In genomic region chr5:141941307-141941706, GRCh38 we compare ENCODE assay signal across 10 cellular contexts. TPM values are rescaled to one million over a fixed set of nuclear protein-coding genes. Genes with fewer than 3 reads are reported as not detected.
DNase-seq lines count a peak whose midpoint lies in the region; ATAC-seq and TF ChIP-seq lines count a peak whose summit lies in the region.
"Had no signal": no experiment of that assay in that cellular context is flagged by ENCODE, and none has a peak within 500 bp of the region (broad histone marks: within the 10 kb centered on the region; RNA-seq: fewer than 3 reads in every experiment).

No MANE protein-coding gene starts in this region.

- H3K36me3 Mint-ChIP-seq in CD8-positive, alpha-beta T cell: peaks cover 34% of the 10 kb centered on the region
- peaks cover 4% of the 10 kb centered on the region for H3K36me3 Mint-ChIP-seq in type B pancreatic cell

- WGBS in sigmoid colon, 2 donors: 81 to 84% methylated on average over 6 of the region's 6 CpGs
- WGBS in testis, 2 donors: 65 to 74% methylated on average over 6 of the region's 6 CpGs

- peak overlapping the region; percentile 49 for H3K27ac Mint-ChIP-seq in CD8-positive, alpha-beta T cell
- no peak overlapping the region for H3K27ac Mint-ChIP-seq in type B pancreatic cell

- intact Hi-C loops in CD8-positive, alpha-beta T cell (cut with DNase I, micrococcal nuclease): no loop called here
- intact Hi-C loops in sigmoid colon (cut with DNase I) (no loop called here), testis (cut with DNase I; ENCODE audit: low total_unique reads) (no loop called here)

- no peak overlapping the region for H3K4me3 Mint-ChIP-seq in CD8-positive, alpha-beta T cell
- no peak overlapping the region for H3K4me3 Mint-ChIP-seq in type B pancreatic cell
- H3K4me3 Mint-ChIP-seq: activated T-cell treated with anti-CD3 and anti-CD28 coated beads, Interleukin-2, amount 50 U/mL, for 4 hours had no signal

- no peaks in the 10 kb centered on the region for H3K9me3 ChIP-seq in CD8-positive, alpha-beta T cell (ENCODE audit: low read length)
- H3K9me3 ChIP-seq in RWPE2 (ENCODE audit: severe bottlenecking) (no peaks in the 10 kb centered on the region), sigmoid colon (no peaks in the 10 kb centered on the region), testis (no peaks in the 10 kb centered on the region)

- no peaks in the 10 kb centered on the region for H3K9me3 Mint-ChIP-seq in CD8-positive, alpha-beta T cell
- H3K9me3 Mint-ChIP-seq in type B pancreatic cell: no peaks in the 10 kb centered on the region
- H3K9me3 Mint-ChIP-seq: activated T-cell treated with anti-CD3 and anti-CD28 coated beads, Interleukin-2, amount 50 U/mL, for 4 hours had no signal

- no peaks in the 10 kb centered on the region for H3K27me3 Mint-ChIP-seq in CD8-positive, alpha-beta T cell (ENCODE audit: low read depth)
- H3K27me3 Mint-ChIP-seq in type B pancreatic cell: no peaks in the 10 kb centered on the region

- no peak overlapping the region for H3K4me3 ChIP-seq in CD8-positive, alpha-beta T cell (ENCODE audit: low read depth, low read length)
- no peak overlapping the region for H3K4me3 ChIP-seq in RWPE2 (ENCODE audit: severe bottlenecking)
- no peak overlapping the region for H3K4me3 ChIP-seq in fibroblast of the aortic adventitia (ENCODE audit: low read depth, low read length)
- no peak overlapping the region for H3K4me3 ChIP-seq in sigmoid colon
- no peak overlapping the region for H3K4me3 ChIP-seq in testis

- TF ChIP-seq POLR2A in sigmoid colon (IDR thresholded peaks at IDR 0.05) (no peak), testis (IDR thresholded peaks at IDR 0.05) (no peak)

- H3K4me1 Mint-ChIP-seq in CD8-positive, alpha-beta T cell (ENCODE audit: low read depth): no peaks in the 10 kb centered on the region
- H3K4me1 Mint-ChIP-seq in type B pancreatic cell (ENCODE audit: unreplicated experiment): peaks cover 3% of the 10 kb centered on the region

- peaks cover 13% of the 10 kb centered on the region for H3K36me3 ChIP-seq in CD8-positive, alpha-beta T cell (ENCODE audit: insufficient read depth, low read length)
- H3K36me3 ChIP-seq in RWPE2 (ENCODE audit: low read depth) (peaks cover 24% of the 10 kb centered on the region), sigmoid colon (peaks cover 12 to 37% (median 20%) of the 10 kb centered on the region in 4 donors), testis (ENCODE audit: low read depth, missing control alignments) (no peaks in the 10 kb centered on the region)

- CTCF ChIA-PET in CD8-positive, alpha-beta T cell (lab: Charles Lee): interaction anchor here (1.1 to 5.4 kb wide), 7 partner anchors 10 to 250 kb away, joined by 3 to 28 read pairs (median 5); partner anchors contain the start of genes DELE1 and PCDH1

- ATAC-seq in CD8-positive, alpha-beta T cell: no peak
- peak; percentile 54 for ATAC-seq in RWPE2 (ENCODE audit: low read depth)
- ATAC-seq: activated T-cell treated with anti-CD3 and anti-CD28 coated beads, Interleukin-2, amount 50 U/mL, for 4 hours had no signal

- DNase-seq in CD8-positive, alpha-beta T cell: no peak
- no peak for DNase-seq in RWPE2 (ENCODE audit: low spot score)
- DNase-seq in fibroblast of the aortic adventitia (ENCODE audit: low read depth): peak; percentile 30
- peak; percentile 62 for DNase-seq in sigmoid colon
- no peak for DNase-seq in stimulated activated CD4-positive, alpha-beta T cell treated with anti-CD3 and anti-CD28 coated beads, Interleukin-1b, Interleukin-23, amount 100 ng/mL, for 48 hours
- no peak for DNase-seq in type B pancreatic cell (ENCODE audit: extremely low spot score, unreplicated experiment)
- DNase-seq in NCI-H510A treated with DMSO at 0.1 percent for 48 hours (lab: John Stamatoyannopoulos, UW): no peak
- DNase-seq in testis: no peak
- DNase-seq: activated T-cell treated with anti-CD3 and anti-CD28 coated beads, Interleukin-2, amount 50 U/mL, for 4 hours; NCI-H2029 had no signal

- H3K4me1 ChIP-seq in CD8-positive, alpha-beta T cell (ENCODE audit: insufficient read depth, low read length): no peaks in the 10 kb centered on the region
- H3K4me1 ChIP-seq in RWPE2 (ENCODE audit: insufficient read depth, poor library complexity, severe bottlenecking) (peaks cover 5% of the 10 kb centered on the region), sigmoid colon (peaks cover 0 to 19% (median 10%) of the 10 kb centered on the region in 4 donors), testis (no peaks in the 10 kb centered on the region)

- no peaks in the 10 kb centered on the region for H3K27me3 ChIP-seq in CD8-positive, alpha-beta T cell (ENCODE audit: insufficient read depth, low read length)
- H3K27me3 ChIP-seq in RWPE2 (ENCODE audit: insufficient read depth, poor library complexity, severe bottlenecking): no peaks in the 10 kb centered on the region
- no peaks in the 10 kb centered on the region for H3K27me3 ChIP-seq in sigmoid colon
- H3K27me3 ChIP-seq in testis: no peaks in the 10 kb centered on the region

- POLR2A ChIA-PET in CD8-positive, alpha-beta T cell (lab: Charles Lee): interaction anchor here (0.5 to 1.2 kb wide), 2 partner anchors 15 to 47 kb away, joined by 3 read pairs; no protein-coding TSS in a partner anchor

- H3K27ac ChIP-seq in CD8-positive, alpha-beta T cell (ENCODE audit: low read depth, low read length): no peak overlapping the region
- H3K27ac ChIP-seq in RWPE2 (ENCODE audit: poor library complexity, severe bottlenecking) (no peak overlapping the region), sigmoid colon (peak overlapping the region in 3 of 4 donors; percentile 17 to 37 (median 30)), testis (no peak overlapping the region)

- no peak for TF ChIP-seq CTCF in CD8-positive, alpha-beta T cell (IDR thresholded peaks at IDR 0.05)
- no peak for TF ChIP-seq CTCF in RWPE2 (IDR thresholded peaks at IDR 0.05; ENCODE audit: poor library complexity, severe bottlenecking)
- TF ChIP-seq CTCF in fibroblast of the aortic adventitia (IDR thresholded peaks at IDR 0.05; ENCODE audit: insufficient read depth, low read length): no peak
- no peak for TF ChIP-seq CTCF in sigmoid colon (IDR thresholded peaks at IDR 0.05)
- no peak for TF ChIP-seq CTCF in type B pancreatic cell (conservative IDR thresholded peaks at IDR 0.05)
- TF ChIP-seq CTCF in testis (IDR thresholded peaks at IDR 0.05): no peak

- no peak for TF ChIP-seq EP300 in sigmoid colon (IDR thresholded peaks at IDR 0.05)

RNA-seq across cellular contexts. Expression of gene PCDH12, which starts 16.7 kb away (rescaled TPM):
- total RNA-seq in CD8-positive, alpha-beta T cell: not detected
- total RNA-seq in fibroblast of the aortic adventitia (ENCODE audit: low replicate concordance) (under 0.01 and 0.16 TPM in 2 replicates), sigmoid colon (1 to 10 TPM in 3 of 4 donors, under 1 TPM in 1; 0.55 to 6.2 (median 2.9) TPM), type B pancreatic cell (ENCODE audit: low replicate concordance) (not detected in 2 replicates), testis (1 to 10 TPM in 1 of 2 donors, under 1 TPM in 1; 0.31 to 2.0 TPM)
- polyA plus RNA-seq in sigmoid colon (under 1 TPM; 0.23 to 0.69 (median 0.60) TPM), testis (ENCODE audit: insufficient read depth, low read depth, low replicate concordance) (1.6 TPM)

RNA-seq across cellular contexts. Expression of gene DELE1, which starts 17.6 kb away (rescaled TPM):
- total RNA-seq in CD8-positive, alpha-beta T cell: 10 to 100 TPM; 61.7 to 65.0 TPM
- 50.9 and 59.0 TPM in 2 replicates for total RNA-seq in fibroblast of the aortic adventitia (ENCODE audit: low replicate concordance)
- total RNA-seq in sigmoid colon: 10 to 100 TPM; 47.7 to 88.3 (median 69.1) TPM
- 10 to 100 TPM; 34.2 to 52.6 (median 41.2) TPM for polyA plus RNA-seq in sigmoid colon
- 45.7 and 67.9 TPM in 2 replicates for total RNA-seq in type B pancreatic cell (ENCODE audit: low replicate concordance)
- 10 to 100 TPM; 69.9 to 75.8 TPM for total RNA-seq in testis
- 51.2 TPM for polyA plus RNA-seq in testis (ENCODE audit: insufficient read depth, low read depth, low replicate concordance)

RNA-seq across cellular contexts. Expression of gene RNF14, which starts 27.6 kb away (rescaled TPM):
- 10 to 100 TPM; 11.3 to 12.8 TPM for total RNA-seq in CD8-positive, alpha-beta T cell
- total RNA-seq in fibroblast of the aortic adventitia (ENCODE audit: low replicate concordance) (80.3 and 93.6 TPM in 2 replicates), sigmoid colon (10 to 100 TPM; 30.7 to 70.1 (median 53.5) TPM), type B pancreatic cell (ENCODE audit: low replicate concordance) (39.8 and 59.2 TPM in 2 replicates), testis (100 to 1,000 TPM in 1 of 2 donors, 10 to 100 TPM in 1; 98.8 to 101 TPM)
- polyA plus RNA-seq in sigmoid colon (10 to 100 TPM; 31.5 to 43.2 (median 42.6) TPM), testis (ENCODE audit: insufficient read depth, low read depth, low replicate concordance) (149 TPM)

Comparison
In these comparisons a context has a peak if more than half of its experiments do, and no peak if none do; other contexts are left out.
1. DNase-seq: peak in fibroblast of the aortic adventitia (single experiment) and sigmoid colon (single experiment); none in CD8-positive, alpha-beta T cell (0 of 7), RWPE2 (single experiment), stimulated activated CD4-positive, alpha-beta T cell treated with anti-CD3 and anti-CD28 coated beads, Interleukin-1b, Interleukin-23, amount 100 ng/mL, for 48 hours (single experiment), type B pancreatic cell (single experiment), NCI-H510A treated with DMSO at 0.1 percent for 48 hours (single experiment) and testis (single experiment).
2. H3K27ac ChIP-seq: peak in sigmoid colon (3 of 4); none in CD8-positive, alpha-beta T cell (single experiment), RWPE2 (single experiment) and testis (0 of 2).